In genomic region chr1:74763714-74764301, GRCh38 we compare ENCODE assay signal across 36 cellular contexts. TPM values are rescaled to one million over a fixed set of nuclear protein-coding genes. Genes with fewer than 3 reads are reported as not detected.
DNase-seq lines count a peak whose midpoint lies in the region; ATAC-seq, FAIRE-seq and TF ChIP-seq lines count a peak whose summit lies in the region.
"Had no signal": no experiment of that assay in that cellular context is flagged by ENCODE, and none has a peak within 500 bp of the region (broad histone marks: within the 10 kb centered on the region; RNA-seq: fewer than 3 reads in every experiment).

No MANE protein-coding gene starts in this region.

- TF ChIP-seq POLR2A in GM12878 (IDR thresholded peaks at IDR 0.05; ENCODE audit: low read depth, low read length): no peak

- RAD21 ChIA-PET in GM12878 (lab: Charles Lee; ENCODE audit: unreplicated experiment): interaction anchor here (2.4 kb wide), 1 partner anchor 29 kb away, joined by 7 read pairs; no protein-coding TSS in a partner anchor

- no peak for TF ChIP-seq EP300 in GM12878 (IDR thresholded peaks at IDR 0.05; ENCODE audit: borderline replicate concordance in 1 of 2, control insufficient read depth in 1 of 2, low read depth in 2 of 2, low read length in 2 of 2)

- TF ChIP-seq CTCF in OCI-LY7 (conservative IDR thresholded peaks at IDR 0.05; ENCODE audit: low read length) (no peak), GM12878 (IDR thresholded peaks at IDR 0.05 in 2 of 3, conservative IDR thresholded peaks at IDR 0.05 in 1 of 3; ENCODE audit: control insufficient read depth in 2 of 3, extremely low read depth in 1 of 3, insufficient read depth in 1 of 3, low read depth in 3 of 3, low read length in 3 of 3) (no peak), PC-3 (conservative IDR thresholded peaks at IDR 0.05; ENCODE audit: low read depth, low read length) (no peak)

- SMC1A ChIA-PET in GM12878 (lab: Charles Lee; ENCODE audit: uncharacterized antibody, unreplicated experiment): interaction anchor here (1.1 to 2.1 kb wide), 3 partner anchors 15 to 30 kb away, joined by 3 to 14 read pairs (median 6); no protein-coding TSS in a partner anchor

- no peak for FAIRE-seq in GM12878 (lab: Jason Lieb, UNC)

- no peak for TF ChIP-seq RAD21 in GM12878 (IDR thresholded peaks at IDR 0.05; ENCODE audit: insufficient read depth, low read depth, low read length)

- no peaks in the 10 kb centered on the region for H3K27me3 Mint-ChIP-seq in activated naive CD4-positive, alpha-beta T cell treated with anti-CD3 and anti-CD28 coated beads, Interleukin-2, amount 50 U/mL, for 24 hours
- H3K27me3 Mint-ChIP-seq in activated naive CD4-positive, alpha-beta T cell treated with anti-CD3 and anti-CD28 coated beads, Interleukin-2, amount 10 ng/mL, durations not matched to agents 7 days and 5 days: no peaks in the 10 kb centered on the region
- no peaks in the 10 kb centered on the region for H3K27me3 Mint-ChIP-seq in stimulated activated naive CD8-positive, alpha-beta T cell treated with anti-CD3 and anti-CD28 coated beads, Interleukin-15, Interleukin-2, amounts not matched to agents 100 ng/mL and 50 ng/mL, for 24 hours
- H3K27me3 Mint-ChIP-seq: activated B cell treated with CpG ODN at 0.5 μM for 24 hours; central memory CD8-positive, alpha-beta T cell; dendritic cell treated with granulocyte-macrophage colony-stimulating factor and Interleukin-4, amounts not matched to agents 40 ng/mL and 50 ng/mL, for 4 days; naive thymus-derived CD4-positive, alpha-beta T cell; type B pancreatic cell had no signal

- DNase-seq in activated naive CD4-positive, alpha-beta T cell treated with anti-CD3 and anti-CD28 coated beads, Interleukin-2, amount 10 ng/mL, durations not matched to agents 7 days and 5 days: no peak
- no peak for DNase-seq in OCI-LY7 (ENCODE audit: low spot score)
- DNase-seq in GM12878 (ENCODE audit: low read depth, low spot score): no peak
- no peak for DNase-seq in PC-3
- DNase-seq in nucleus accumbens (lab: John Stamatoyannopoulos, UW): no peak
- DNase-seq: activated B cell treated with CpG ODN at 0.5 μM for 24 hours; activated CD8-positive, alpha-beta memory T cell treated with anti-CD3 and anti-CD28 coated beads for 24 hours; Caco-2; DMS79; foreskin keratinocyte; GDM1; head of caudate nucleus; kidney; midbrain; MV-4-11; naive thymus-derived CD4-positive, alpha-beta T cell; NCI-H1436; NCI-H2081; NCI-H2227 treated with DMSO at 0.1 percent for 48 hours; NCI-H526 treated with DMSO at 0.1 percent for 48 hours; NK-92 treated with Interleukin-12 subunit alpha and Interleukin-12 subunit beta, amount 100 ng/mL, for 24 hours; PC-9; psoas muscle; sigmoid colon; SK-N-SH; stimulated activated CD4-positive, alpha-beta T cell treated with anti-CD3 and anti-CD28 coated beads, Interleukin-12 subunit alpha, Interleukin-12 subunit beta, amount 100 ng/mL, for 4 hours; stimulated activated CD4-positive, alpha-beta T cell treated with anti-CD3 and anti-CD28 coated beads, Interleukin-2, amount 100 ng/mL, for 48 hours; substantia nigra had no signal

- H3K36me3 ChIP-seq in OCI-LY7 (ENCODE audit: insufficient read depth, low read length): peaks cover 60% of the 10 kb centered on the region
- H3K36me3 ChIP-seq in GM12878 (ENCODE audit: control insufficient read depth in 2 of 2, insufficient read depth in 2 of 2, low read length in 1 of 2): peaks cover 0 to 8% of the 10 kb centered on the region in 2 experiments; a peak in 1 of 4 replicates
- H3K36me3 ChIP-seq in PC-3 (ENCODE audit: low read depth, low read length): peaks cover 23% of the 10 kb centered on the region; the same call in 1 of the 2 replicates

- no peaks in the 10 kb centered on the region for H4K20me1 ChIP-seq in OCI-LY7 (ENCODE audit: insufficient read depth, low read length)
- no peaks in the 10 kb centered on the region for H4K20me1 ChIP-seq in GM12878 (ENCODE audit: control insufficient read depth, insufficient read depth)
- H4K20me1 ChIP-seq in PC-3 (ENCODE audit: low read length): no peaks in the 10 kb centered on the region
- H4K20me1 ChIP-seq: BLaER1 had no signal

- H3K27me3 ChIP-seq in GM12878 (replicated peaks in 1 of 2; ENCODE audit: control insufficient read depth in 2 of 2, insufficient read depth in 2 of 2, low read length in 1 of 2): no peaks in the 10 kb centered on the region
- H3K27me3 ChIP-seq in PC-3 (ENCODE audit: low read length): no peaks in the 10 kb centered on the region
- H3K27me3 ChIP-seq: BLaER1, esophagus muscularis mucosa, foreskin keratinocyte, sigmoid colon had no signal

- H3K79me2 ChIP-seq in OCI-LY7 (ENCODE audit: insufficient read depth, low read depth, low read length): no peaks in the 10 kb centered on the region
- H3K79me2 ChIP-seq in GM12878 (ENCODE audit: control insufficient read depth, insufficient read depth, low read length): no peaks in the 10 kb centered on the region
- no peaks in the 10 kb centered on the region for H3K79me2 ChIP-seq in PC-3 (ENCODE audit: low read length)

- no peak overlapping the region for H3K4me3 ChIP-seq in OCI-LY7 (ENCODE audit: low read depth, low read length, poor library complexity, severe bottlenecking)
- no peak overlapping the region for H3K4me3 ChIP-seq in GM12878
- no peak overlapping the region for H3K4me3 ChIP-seq in PC-3 (ENCODE audit: low read length)
- H3K4me3 ChIP-seq: BLaER1, esophagus muscularis mucosa, PC-9, psoas muscle, sigmoid colon had no signal

- H3K9me2 ChIP-seq in OCI-LY7 (ENCODE audit: insufficient read depth, low read length) (no peaks in the 10 kb centered on the region), PC-3 (replicated peaks; ENCODE audit: low read length) (no peaks in the 10 kb centered on the region)
- H3K9me2 ChIP-seq: SK-N-SH had no signal

- peaks cover 27% of the 10 kb centered on the region for H3K36me3 Mint-ChIP-seq in activated naive CD4-positive, alpha-beta T cell treated with anti-CD3 and anti-CD28 coated beads, Interleukin-2, amount 50 U/mL, for 24 hours
- peaks cover 35% of the 10 kb centered on the region for H3K36me3 Mint-ChIP-seq in activated naive CD4-positive, alpha-beta T cell treated with anti-CD3 and anti-CD28 coated beads, Interleukin-2, amount 10 ng/mL, durations not matched to agents 7 days and 5 days
- peaks cover 56% of the 10 kb centered on the region for H3K36me3 Mint-ChIP-seq in stimulated activated naive CD8-positive, alpha-beta T cell treated with anti-CD3 and anti-CD28 coated beads, Interleukin-15, Interleukin-2, amounts not matched to agents 100 ng/mL and 50 ng/mL, for 24 hours (ENCODE audit: low read depth)

- intact Hi-C loops in OCI-LY7 (cut with micrococcal nuclease; ENCODE audit: unreplicated experiment): no loop called here
- intact Hi-C loops in GM12878 (cut with micrococcal nuclease; ENCODE audit: unreplicated experiment): no loop called here
- intact Hi-C loops in PC-3 (cut with micrococcal nuclease): no loop called here

- no peaks in the 10 kb centered on the region for H3K9me3 Mint-ChIP-seq in activated naive CD4-positive, alpha-beta T cell treated with anti-CD3 and anti-CD28 coated beads, Interleukin-2, amount 50 U/mL, for 24 hours
- H3K9me3 Mint-ChIP-seq in activated naive CD4-positive, alpha-beta T cell treated with anti-CD3 and anti-CD28 coated beads, Interleukin-2, amount 10 ng/mL, durations not matched to agents 7 days and 5 days: no peaks in the 10 kb centered on the region
- H3K9me3 Mint-ChIP-seq in stimulated activated naive CD8-positive, alpha-beta T cell treated with anti-CD3 and anti-CD28 coated beads, Interleukin-15, Interleukin-2, amounts not matched to agents 100 ng/mL and 50 ng/mL, for 24 hours: no peaks in the 10 kb centered on the region
- H3K9me3 Mint-ChIP-seq: activated B cell treated with CpG ODN at 0.5 μM for 24 hours; central memory CD8-positive, alpha-beta T cell; dendritic cell treated with granulocyte-macrophage colony-stimulating factor and Interleukin-4, amounts not matched to agents 40 ng/mL and 50 ng/mL, for 4 days; naive thymus-derived CD4-positive, alpha-beta T cell; type B pancreatic cell had no signal

- H3K27ac Mint-ChIP-seq in activated naive CD4-positive, alpha-beta T cell treated with anti-CD3 and anti-CD28 coated beads, Interleukin-2, amount 50 U/mL, for 24 hours: peak overlapping the region; percentile 73
- no peak overlapping the region for H3K27ac Mint-ChIP-seq in activated naive CD4-positive, alpha-beta T cell treated with anti-CD3 and anti-CD28 coated beads, Interleukin-2, amount 10 ng/mL, durations not matched to agents 7 days and 5 days
- peak overlapping the region; percentile 79 for H3K27ac Mint-ChIP-seq in stimulated activated naive CD8-positive, alpha-beta T cell treated with anti-CD3 and anti-CD28 coated beads, Interleukin-15, Interleukin-2, amounts not matched to agents 100 ng/mL and 50 ng/mL, for 24 hours
- H3K27ac Mint-ChIP-seq: activated B cell treated with CpG ODN at 0.5 μM for 24 hours; dendritic cell treated with granulocyte-macrophage colony-stimulating factor and Interleukin-4, amounts not matched to agents 40 ng/mL and 50 ng/mL, for 4 days; type B pancreatic cell had no signal

- H3K27ac ChIP-seq in OCI-LY7 (ENCODE audit: low read depth, low read length, poor library complexity, severe bottlenecking) (no peak overlapping the region), GM12878 (ENCODE audit: control insufficient read depth, insufficient read depth) (no peak overlapping the region), PC-3 (ENCODE audit: low read length) (no peak overlapping the region)
- H3K27ac ChIP-seq: BLaER1, esophagus muscularis mucosa, foreskin keratinocyte, PC-9, psoas muscle, sigmoid colon had no signal

- 15% methylated on average over 4 of the region's 4 CpGs for WGBS in GM12878 (ENCODE audit: insufficient coverage, insufficient replicate concordance, low lambda C conversion rate, missing lambda C conversion rate)

- POLR2A ChIA-PET in OCI-LY7 (lab: Charles Lee): interaction anchor here (0.7 to 1.2 kb wide), 2 partner anchors 13 to 437 kb away, joined by 3 to 4 read pairs; no protein-coding TSS in a partner anchor
- POLR2A ChIA-PET in GM12878 (lab: Charles Lee): no interaction called here
- POLR2A ChIA-PET in PC-3 (lab: Charles Lee; ENCODE audit: unreplicated experiment): no interaction called here

- ATAC-seq in GM12878 (no peak), PC-3 (no peak)
- ATAC-seq: foreskin keratinocyte; naive thymus-derived CD4-positive, alpha-beta T cell; psoas muscle; Right ventricle myocardium inferior had no signal

- H2AFZ ChIP-seq in OCI-LY7 (ENCODE audit: low read length) (no peak overlapping the region), GM12878 (ENCODE audit: control insufficient read depth, low read depth, low read length) (no peak overlapping the region), PC-3 (ENCODE audit: low read length) (no peak overlapping the region)
- H2AFZ ChIP-seq: PC-9 had no signal

- H3K4me1 Mint-ChIP-seq in activated naive CD4-positive, alpha-beta T cell treated with anti-CD3 and anti-CD28 coated beads, Interleukin-2, amount 50 U/mL, for 24 hours: peaks cover 21% of the 10 kb centered on the region
- H3K4me1 Mint-ChIP-seq in activated naive CD4-positive, alpha-beta T cell treated with anti-CD3 and anti-CD28 coated beads, Interleukin-2, amount 10 ng/mL, durations not matched to agents 7 days and 5 days: peaks cover 4% of the 10 kb centered on the region
- peaks cover 16% of the 10 kb centered on the region for H3K4me1 Mint-ChIP-seq in stimulated activated naive CD8-positive, alpha-beta T cell treated with anti-CD3 and anti-CD28 coated beads, Interleukin-15, Interleukin-2, amounts not matched to agents 100 ng/mL and 50 ng/mL, for 24 hours (ENCODE audit: low read depth)
- H3K4me1 Mint-ChIP-seq: activated B cell treated with CpG ODN at 0.5 μM for 24 hours had no signal

- H3K4me1 ChIP-seq in OCI-LY7 (ENCODE audit: insufficient read depth, low read length, poor library complexity, severe bottlenecking) (no peaks in the 10 kb centered on the region), GM12878 (ENCODE audit: control insufficient read depth, insufficient read depth, low read length) (no peaks in the 10 kb centered on the region), PC-3 (ENCODE audit: insufficient read depth, low read length) (no peaks in the 10 kb centered on the region)
- H3K4me1 ChIP-seq: BLaER1, Caco-2, esophagus muscularis mucosa, foreskin keratinocyte, psoas muscle, sigmoid colon had no signal

- no peaks in the 10 kb centered on the region for H3F3A ChIP-seq in PC-3 (ENCODE audit: low read length, unreplicated experiment)

- H3K4me2 ChIP-seq in OCI-LY7 (ENCODE audit: low read length) (no peak overlapping the region), GM12878 (ENCODE audit: control insufficient read depth, insufficient read depth) (no peak overlapping the region), PC-3 (ENCODE audit: low read length) (no peak overlapping the region)
- H3K4me2 ChIP-seq: BLaER1, PC-9, SK-N-SH had no signal

- H3K4me3 Mint-ChIP-seq in activated naive CD4-positive, alpha-beta T cell treated with anti-CD3 and anti-CD28 coated beads, Interleukin-2, amount 50 U/mL, for 24 hours: peak overlapping the region; percentile 12
- H3K4me3 Mint-ChIP-seq in activated naive CD4-positive, alpha-beta T cell treated with anti-CD3 and anti-CD28 coated beads, Interleukin-2, amount 10 ng/mL, durations not matched to agents 7 days and 5 days: no peak overlapping the region
- H3K4me3 Mint-ChIP-seq in stimulated activated naive CD8-positive, alpha-beta T cell treated with anti-CD3 and anti-CD28 coated beads, Interleukin-15, Interleukin-2, amounts not matched to agents 100 ng/mL and 50 ng/mL, for 24 hours: no peak overlapping the region
- H3K4me3 Mint-ChIP-seq: activated B cell treated with CpG ODN at 0.5 μM for 24 hours; central memory CD8-positive, alpha-beta T cell; dendritic cell treated with granulocyte-macrophage colony-stimulating factor and Interleukin-4, amounts not matched to agents 40 ng/mL and 50 ng/mL, for 4 days; naive thymus-derived CD4-positive, alpha-beta T cell; type B pancreatic cell had no signal

- H3K9ac ChIP-seq in GM12878 (ENCODE audit: control insufficient read depth, insufficient read depth, low read length) (no peak overlapping the region), PC-3 (ENCODE audit: low read length) (no peak overlapping the region)
- H3K9ac ChIP-seq: BLaER1, SK-N-SH had no signal

- in situ Hi-C loops in GM12878 (cut with MboI): no loop called here

- CTCF ChIA-PET in activated naive CD4-positive, alpha-beta T cell treated with anti-CD3 and anti-CD28 coated beads, Interleukin-2, amount 10 ng/mL, durations not matched to agents 7 days and 5 days (lab: Charles Lee): interaction anchor here (1.0 kb wide), 1 partner anchor 9 kb away, joined by 3 read pairs; no protein-coding TSS in a partner anchor
- CTCF ChIA-PET in OCI-LY7 (lab: Charles Lee; ENCODE audit: unreplicated experiment) (no interaction called here), GM12878 (lab: Yijun Ruan, JAX) (interaction anchor here (2.0 kb wide), 1 partner anchor 8 kb away, joined by 12 read pairs; no protein-coding TSS in a partner anchor), PC-3 (lab: Charles Lee) (no interaction called here)

- no peaks in the 10 kb centered on the region for H3K9me3 ChIP-seq in OCI-LY7 (ENCODE audit: low read length)
- H3K9me3 ChIP-seq in GM12878 (replicated peaks; ENCODE audit: control insufficient read depth, insufficient read depth, low read length): no peaks in the 10 kb centered on the region
- H3K9me3 ChIP-seq in PC-3 (ENCODE audit: low read length): no peaks in the 10 kb centered on the region
- H3K9me3 ChIP-seq: BLaER1, Caco-2, esophagus muscularis mucosa, psoas muscle, sigmoid colon, SK-N-SH had no signal

- BruUV-seq in OCI-LY7 (replicated peaks; lab: Mats Ljungman, UMichigan) (TSS peak; percentile 50), GM12878 (replicated peaks; lab: Mats Ljungman, UMichigan) (TSS peak; percentile 40), PC-3 (replicated peaks; lab: Mats Ljungman, UMichigan) (no TSS peak)

RNA-seq across cellular contexts. Expression of gene TYW3, which starts 30.9 kb away (rescaled TPM):
- total RNA-seq in OCI-LY7 (2014; rRNA removed; shearing (Covaris generic)): 8.3 and 11.0 TPM in 2 replicates
- total RNA-seq in OCI-LY7 (2022) (25.3 and 29.1 TPM in 2 replicates), GM12878 (2014; rRNA removed) (18.6 and 21.7 TPM in 2 replicates), GM12878 (2014; rRNA removed; fragmentation: Illumina TruSeq; extraction: Trizol) (30.6 and 33.6 TPM in 2 replicates), GM12878 (2021) (29.6 and 31.8 TPM in 2 replicates), PC-3 (2014; rRNA removed) (14.1 and 21.2 TPM in 2 replicates)
- 36.3 and 40.1 TPM in 2 replicates for total RNA-seq in GM12878 (2013; cell fraction: nucleolus; rRNA removed)
- polyA plus RNA-seq in GM12878 (2011; ENCODE audit: low read depth): 12.7 TPM
- polyA plus RNA-seq in GM12878 (2011; rRNA removed) (54.0 and 81.4 TPM in 2 replicates), GM12878 (2014; fragmentation: Illumina TruSeq; extraction: Trizol) (49.0 and 70.8 TPM in 2 replicates), GM12878 (2014; fragmentation: Nextera tagmentation; extraction: Ambion mirVana) (10 to 100 TPM; 43.9 to 54.4 TPM), GM12878 (2014; rRNA removed) (18.1 and 21.3 TPM in 2 replicates), GM12878 (2016; fragmentation: Nextera tagmentation; extraction: Ambion mirVana) (10 to 100 TPM; 31.9 to 32.0 TPM)
- polyA plus RNA-seq in GM12878 (2011; cell fraction: cytosol; rRNA removed): 14.2 and 15.3 TPM in 2 replicates
- polyA plus RNA-seq in GM12878 (2011; cell fraction: nucleus; rRNA removed): 27.9 and 31.3 TPM in 2 replicates
- 28.0 and 40.4 TPM in 2 replicates for polyA plus RNA-seq in GM12878 (2012)
- 16.2 and 24.4 TPM in 2 replicates for polyA minus RNA-seq in GM12878 (2011; rRNA and poly(A)+ RNA removed)
- 5.1 and 5.8 TPM in 2 replicates for polyA minus RNA-seq in GM12878 (2011; cell fraction: cytosol; rRNA and poly(A)+ RNA removed)
- 18.6 and 31.0 TPM in 2 replicates for polyA minus RNA-seq in GM12878 (2011; cell fraction: nucleus; rRNA and poly(A)+ RNA removed)

RNA-seq across cellular contexts. Expression of gene CRYZ, which starts 31.0 kb away (rescaled TPM):
- 20.6 and 27.8 TPM in 2 replicates for total RNA-seq in OCI-LY7 (2014; rRNA removed; shearing (Covaris generic))
- total RNA-seq in OCI-LY7 (2022) (36.7 and 39.0 TPM in 2 replicates), GM12878 (2014; rRNA removed) (54.2 and 73.9 TPM in 2 replicates), GM12878 (2014; rRNA removed; fragmentation: Illumina TruSeq; extraction: Trizol) (58.2 and 64.2 TPM in 2 replicates), GM12878 (2021) (53.4 and 55.9 TPM in 2 replicates), PC-3 (2014; rRNA removed) (56.2 and 57.7 TPM in 2 replicates)
- total RNA-seq in GM12878 (2013; cell fraction: nucleolus; rRNA removed): 64.8 and 65.4 TPM in 2 replicates
- polyA plus RNA-seq in GM12878 (2011; ENCODE audit: low read depth): 66.2 TPM
- polyA plus RNA-seq in GM12878 (2011; rRNA removed) (194 and 284 TPM in 2 replicates), GM12878 (2014; fragmentation: Illumina TruSeq; extraction: Trizol) (76.6 and 88.1 TPM in 2 replicates), GM12878 (2014; fragmentation: Nextera tagmentation; extraction: Ambion mirVana) (100 to 1,000 TPM; 108 to 137 TPM), GM12878 (2014; rRNA removed) (54.8 and 61.3 TPM in 2 replicates), GM12878 (2016; fragmentation: Nextera tagmentation; extraction: Ambion mirVana) (10 to 100 TPM; 83.0 to 84.9 TPM)
- 71.4 and 81.1 TPM in 2 replicates for polyA plus RNA-seq in GM12878 (2011; cell fraction: cytosol; rRNA removed)
- polyA plus RNA-seq in GM12878 (2011; cell fraction: nucleus; rRNA removed): 82.3 and 92.7 TPM in 2 replicates
- 56.2 and 82.6 TPM in 2 replicates for polyA plus RNA-seq in GM12878 (2012)
- 67.4 and 96.6 TPM in 2 replicates for polyA minus RNA-seq in GM12878 (2011; rRNA and poly(A)+ RNA removed)
- 17.5 and 22.6 TPM in 2 replicates for polyA minus RNA-seq in GM12878 (2011; cell fraction: cytosol; rRNA and poly(A)+ RNA removed)
- 18.6 and 25.6 TPM in 2 replicates for polyA minus RNA-seq in GM12878 (2011; cell fraction: nucleus; rRNA and poly(A)+ RNA removed)

Comparison
In these comparisons a context has a peak if more than half of its experiments do, and no peak if none do; other contexts are left out.
1. CTCF ChIA-PET loops: an anchor here in activated naive CD4-positive, alpha-beta T cell treated with anti-CD3 and anti-CD28 coated beads, Interleukin-2, amount 10 ng/mL, durations not matched to agents 7 days and 5 days (1.0 kb wide) and GM12878 (2.0 kb wide); none called in OCI-LY7 and PC-3.